1 cellular context compared by ENCODE assay signal in genomic region chr5:139696894-139697658, GRCh38.
TF ChIP-seq lines count a peak whose summit lies in the region.

No MANE protein-coding gene starts in this region.

TF ChIP-seq in GM12878, 131 proteins besides CTCF, POLR2A, EP300 and RAD21 (continued from another document and continues in another):
- TF ChIP-seq E2F8 (IDR thresholded peaks at IDR 0.05; ENCODE audit: low read depth, partially characterized antibody): no peak
- TF ChIP-seq SMC3 (IDR thresholded peaks at IDR 0.05; ENCODE audit: borderline replicate concordance, low read length): no peak
- TF ChIP-seq BMI1 (IDR thresholded peaks at IDR 0.05; ENCODE audit: borderline replicate concordance): no peak
- TF ChIP-seq SP1 (IDR thresholded peaks at IDR 0.05; ENCODE audit: low read depth, low read length): no peak
- no peak for TF ChIP-seq ZSCAN29 (IDR thresholded peaks at IDR 0.05)
- TF ChIP-seq SKIL (IDR thresholded peaks at IDR 0.05; ENCODE audit: low read depth, poor library complexity, severe bottlenecking): no peak
- TF ChIP-seq YY1 (IDR thresholded peaks at IDR 0.05; ENCODE audit: low read depth, low read length): no peak
- TF ChIP-seq TAF1 (IDR thresholded peaks at IDR 0.05; ENCODE audit: borderline replicate concordance, low read depth, low read length): no peak
- TF ChIP-seq PAX5 (IDR thresholded peaks at IDR 0.05; ENCODE audit: borderline replicate concordance, low read depth, low read length): no peak
- no peak for TF ChIP-seq MTA2 (IDR thresholded peaks at IDR 0.05; ENCODE audit: low read depth)
- TF ChIP-seq MEF2B (IDR thresholded peaks at IDR 0.05; ENCODE audit: partially characterized antibody, poor library complexity, severe bottlenecking): peak; percentile 34
- TF ChIP-seq CUX1 (IDR thresholded peaks at IDR 0.05; ENCODE audit: insufficient replicate concordance, low read depth, low read length): no peak
- no peak for TF ChIP-seq CREM (IDR thresholded peaks at IDR 0.05; ENCODE audit: low read depth)
- TF ChIP-seq IKZF2 (IDR thresholded peaks at IDR 0.05): no peak; a peak in 1 of 4 replicates
- no peak for TF ChIP-seq MTA3 (IDR thresholded peaks at IDR 0.05; ENCODE audit: borderline replicate concordance, low read length)
- no peak for TF ChIP-seq MLLT1 (IDR thresholded peaks at IDR 0.05)
- no peak for TF ChIP-seq ZBTB33 (IDR thresholded peaks at IDR 0.05)
- TF ChIP-seq CBFB (IDR thresholded peaks at IDR 0.05; ENCODE audit: low read depth): no peak
- TF ChIP-seq USF2 (IDR thresholded peaks at IDR 0.05; ENCODE audit: borderline replicate concordance, low read depth, low read length): no peak
- no peak for TF ChIP-seq MEF2A (IDR thresholded peaks at IDR 0.05; ENCODE audit: insufficient read depth, low read depth, low read length)
- TF ChIP-seq WRNIP1 (IDR thresholded peaks at IDR 0.05; ENCODE audit: borderline replicate concordance, low read depth, low read length): no peak
- TF ChIP-seq ZNF687 (IDR thresholded peaks at IDR 0.05): peak; percentile 79
- TF ChIP-seq NBN (IDR thresholded peaks at IDR 0.05): no peak
- TF ChIP-seq IRF5 (IDR thresholded peaks at IDR 0.05; ENCODE audit: borderline replicate concordance): no peak
- TF ChIP-seq RCOR1 (conservative IDR thresholded peaks at IDR 0.05; ENCODE audit: low read depth, low read length): no peak
- no peak for TF ChIP-seq ZNF384 (IDR thresholded peaks at IDR 0.05; ENCODE audit: borderline replicate concordance, low read depth, low read length)
- no peak for TF ChIP-seq ZBTB4 (CRISPR knock-in tag; IDR thresholded peaks at IDR 0.05)
- no peak for TF ChIP-seq YBX1 (IDR thresholded peaks at IDR 0.05)
- no peak for TF ChIP-seq MXI1 (IDR thresholded peaks at IDR 0.05; ENCODE audit: low read depth, low read length)
- peak; percentile 47; the same call in 1 of the 2 replicates for TF ChIP-seq IKZF1 (conservative IDR thresholded peaks at IDR 0.05)
